ENCODE assay signal across 12 cellular contexts in genomic region chr1:213982515-213982813, GRCh38. TPM values are rescaled to one million over a fixed set of nuclear protein-coding genes. Genes with fewer than 3 reads are reported as not detected.
A peak's percentile ranks its signal among the peaks of the same experiment; 100 is the strongest.
DNase-seq lines count a peak whose midpoint lies in the region; ATAC-seq and TF ChIP-seq lines count a peak whose summit lies in the region.
"Had no signal": no experiment of that assay in that cellular context is flagged by ENCODE, and none has a peak within 500 bp of the region (broad histone marks: within the 10 kb centered on the region; RNA-seq: fewer than 3 reads in every experiment).

No MANE protein-coding gene starts in this region.

- no peaks in the 10 kb centered on the region for H3K9me3 ChIP-seq in thoracic aorta

- H3K56ac ChIP-seq in mesendoderm (ENCODE audit: low read length), result no peak overlapping the region

- H2AK5ac ChIP-seq in mesendoderm (ENCODE audit: low read length), result no peak overlapping the region

- no peak overlapping the region for H3K4me3 ChIP-seq in mesendoderm (ENCODE audit: low read length)
- peak overlapping the region; percentile 58 for H3K4me3 ChIP-seq in thoracic aorta

- peaks cover 48% of the 10 kb centered on the region for H3K4me1 Mint-ChIP-seq in activated naive CD4-positive, alpha-beta T cell treated with anti-CD3 and anti-CD28 coated beads for 36 hours (ENCODE audit: low read depth)
- peaks cover 14% of the 10 kb centered on the region for H3K4me1 Mint-ChIP-seq in chondrocyte (ENCODE audit: low read depth)

- no peak overlapping the region for H2BK120ac ChIP-seq in mesendoderm (ENCODE audit: low read depth, low read length)

- H3K9ac ChIP-seq in mesendoderm (ENCODE audit: low read length), result no peak overlapping the region

- H4K8ac ChIP-seq in mesendoderm (ENCODE audit: low read depth, low read length), result no peak overlapping the region

- CTCF ChIA-PET in activated naive CD4-positive, alpha-beta T cell treated with anti-CD3 and anti-CD28 coated beads for 36 hours (lab: Charles Lee), result no interaction called here

- peaks cover 3% of the 10 kb centered on the region for H3K36me3 Mint-ChIP-seq in activated naive CD4-positive, alpha-beta T cell treated with anti-CD3 and anti-CD28 coated beads for 36 hours (ENCODE audit: low read depth)
- no peaks in the 10 kb centered on the region for H3K36me3 Mint-ChIP-seq in chondrocyte (ENCODE audit: low read depth)

- H3K27me3 ChIP-seq in mesendoderm (ENCODE audit: insufficient read depth, low read length, poor library complexity) (peaks cover 49% of the 10 kb centered on the region), thoracic aorta (replicated peaks; ENCODE audit: insufficient read depth) (peaks cover 36% of the 10 kb centered on the region)

- DNase-seq in activated naive CD4-positive, alpha-beta T cell treated with anti-CD3 and anti-CD28 coated beads for 36 hours, result no peak
- DNase-seq in activated naive CD4-positive, alpha-beta T cell treated with Interleukin-2 at 50 U/mL for 16 hours, result no peak
- DNase-seq in chondrocyte (ENCODE audit: low spot score) (no peak), mesendoderm (no peak), thoracic aorta (ENCODE audit: low spot score) (no peak), AG08395 (ENCODE audit: low spot score) (no peak), NCI-H1694 (lab: John Stamatoyannopoulos, UW) (no peak), C1 segment of cervical spinal cord (lab: John Stamatoyannopoulos, UW) (no peak)
- DNase-seq: activated T-cell treated with anti-CD3 and anti-CD28 coated beads, Interleukin-2, amount 50 U/mL, for 1 hour; central memory CD4-positive, alpha-beta T cell; DMS79 treated with DMSO at 0.1 percent for 48 hours; stimulated activated CD4-positive, alpha-beta T cell treated with anti-CD3 and anti-CD28 coated beads, Interleukin-15, amount 100 ng/mL, for 24 hours had no signal

- H3K79me2 ChIP-seq in mesendoderm (ENCODE audit: control insufficient read depth, insufficient read depth, low read length), result no peaks in the 10 kb centered on the region

- no peak overlapping the region for H3K4ac ChIP-seq in mesendoderm (ENCODE audit: low read depth, low read length)

- H3K9me3 Mint-ChIP-seq in activated naive CD4-positive, alpha-beta T cell treated with anti-CD3 and anti-CD28 coated beads for 36 hours, result no peaks in the 10 kb centered on the region
- no peaks in the 10 kb centered on the region for H3K9me3 Mint-ChIP-seq in chondrocyte (ENCODE audit: low read depth)

- no peak overlapping the region for H3K27ac Mint-ChIP-seq in activated naive CD4-positive, alpha-beta T cell treated with anti-CD3 and anti-CD28 coated beads for 36 hours
- H3K27ac Mint-ChIP-seq in chondrocyte (ENCODE audit: unreplicated experiment), result no peak overlapping the region

- H3K79me1 ChIP-seq in mesendoderm (ENCODE audit: low read length), result no peaks in the 10 kb centered on the region

- intact Hi-C loops in activated naive CD4-positive, alpha-beta T cell treated with anti-CD3 and anti-CD28 coated beads for 36 hours (cut with micrococcal nuclease), result loop anchor here (10.0 kb wide), 2 partner anchors 302 to 352 kb away; partner anchors contain the start of gene SMYD2

- H3K23ac ChIP-seq in mesendoderm (ENCODE audit: low read length), result no peak overlapping the region

- H3K27ac ChIP-seq in mesendoderm (ENCODE audit: low read depth, low read length) (no peak overlapping the region), thoracic aorta (no peak overlapping the region)

- no peak overlapping the region for H2BK5ac ChIP-seq in mesendoderm (ENCODE audit: low read length)

- TF ChIP-seq CTCF in chondrocyte (IDR thresholded peaks at IDR 0.05) (no peak), thoracic aorta (IDR thresholded peaks at IDR 0.05) (no peak)

- H2BK15ac ChIP-seq in mesendoderm (replicated peaks; ENCODE audit: low read depth), result no peak overlapping the region

- H4K5ac ChIP-seq in mesendoderm (ENCODE audit: low read length), result no peak overlapping the region

- H3K36me3 ChIP-seq in mesendoderm (ENCODE audit: control insufficient read depth, insufficient read depth, low read length) (no peaks in the 10 kb centered on the region), thoracic aorta (no peaks in the 10 kb centered on the region)

- H3K18ac ChIP-seq in mesendoderm (ENCODE audit: low read length), result no peak overlapping the region

- H3K4me2 ChIP-seq in mesendoderm (ENCODE audit: low read length), result peak overlapping the region; percentile 79

- H3K4me1 ChIP-seq in mesendoderm (ENCODE audit: control insufficient read depth, low read depth, low read length), result peaks cover 6% of the 10 kb centered on the region
- H3K4me1 ChIP-seq in thoracic aorta (ENCODE audit: control insufficient read depth in 1 of 2, low read depth in 2 of 2), result peaks cover 9 to 33% of the 10 kb centered on the region in 2 donors

- peaks cover 78% of the 10 kb centered on the region for H3K27me3 Mint-ChIP-seq in activated naive CD4-positive, alpha-beta T cell treated with anti-CD3 and anti-CD28 coated beads for 36 hours (ENCODE audit: low read depth)
- peaks cover 79% of the 10 kb centered on the region for H3K27me3 Mint-ChIP-seq in chondrocyte (ENCODE audit: low read depth)

- no peak for ATAC-seq in thoracic aorta (ENCODE audit: insufficient number of reproducible peaks, low FRiP score, low read depth)

- H3K4me3 Mint-ChIP-seq in activated naive CD4-positive, alpha-beta T cell treated with anti-CD3 and anti-CD28 coated beads for 36 hours, result peak overlapping the region; percentile 5
- peak overlapping the region; percentile 37 for H3K4me3 Mint-ChIP-seq in chondrocyte (ENCODE audit: unreplicated experiment)

- no CpG with 5 or more reads among the region's 23 CpGs for WGBS in mesendoderm (ENCODE audit: extremely low coverage, insufficient coverage, low lambda C conversion rate)

RNA-seq across cellular contexts. Expression of gene PROX1, which starts 5.3 kb away (rescaled TPM):
- under 1 TPM; 0.10 to 0.12 TPM for total RNA-seq in activated naive CD4-positive, alpha-beta T cell treated with anti-CD3 and anti-CD28 coated beads for 36 hours
- total RNA-seq in chondrocyte, result 0.28 to 0.36 TPM (median 0.32 TPM) in 3 replicates
- polyA plus RNA-seq in mesendoderm (2013, experiment 1 of 2), result 0.42 TPM
- 0.36 TPM for polyA plus RNA-seq in mesendoderm (2013, experiment 2 of 2)
- 1 to 10 TPM in 1 of 2 donors, under 1 TPM in 1; 0.21 to 4.3 TPM for total RNA-seq in thoracic aorta
